ENCODE assay signal across 23 cellular contexts in the genomic region with DNA sequence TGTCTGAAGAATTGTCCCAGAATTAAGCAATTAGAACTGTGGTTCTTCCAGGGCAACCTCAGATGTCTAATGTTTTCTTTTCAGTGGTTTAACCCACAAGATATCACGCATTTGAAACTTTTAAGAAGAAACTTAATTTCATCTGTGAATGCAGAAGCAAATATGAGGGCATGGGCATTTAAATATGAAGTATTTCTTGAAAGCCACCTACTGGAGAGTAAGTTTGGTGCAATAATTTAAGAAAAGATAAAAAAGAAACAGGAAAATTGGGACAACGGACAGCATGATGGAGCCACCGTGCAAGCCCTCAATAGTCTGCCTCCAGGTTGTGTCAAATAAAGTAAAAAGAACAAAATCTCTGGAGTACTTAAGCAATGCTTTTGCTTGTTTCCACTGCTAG. TPM values are rescaled to one million over a fixed set of nuclear protein-coding genes. Genes with fewer than 3 reads are reported as not detected.
A peak's percentile ranks its signal among the peaks of the same experiment; 100 is the strongest.
DNase-seq lines count a peak whose midpoint lies in the region; ATAC-seq and TF ChIP-seq lines count a peak whose summit lies in the region.
"Had no signal": no experiment of that assay in that cellular context is flagged by ENCODE, and none has a peak within 500 bp of the region (broad histone marks: within the 10 kb centered on the region; RNA-seq: fewer than 3 reads in every experiment).

No MANE protein-coding gene starts in this region.

- H3K9me3 ChIP-seq in IMR-90 (ENCODE audit: control insufficient read depth, insufficient read depth, low read length): 0 out of 2 replicates have a peak, but pooled peaks cover 2% of the 10 kb centered on the region
- no peaks in the 10 kb centered on the region for H3K9me3 ChIP-seq in neural progenitor cell (ENCODE audit: low read depth)
- no peaks in the 10 kb centered on the region for H3K9me3 ChIP-seq in right lobe of liver
- H3K9me3 ChIP-seq: lower lobe of right lung, SJCRH30, tibial artery had no signal

- H3K79me2 ChIP-seq in neural progenitor cell (ENCODE audit: low read depth): no peaks in the 10 kb centered on the region

- no peaks in the 10 kb centered on the region for H3K36me3 Mint-ChIP-seq in CD14-positive monocyte
- H3K36me3 Mint-ChIP-seq in neural progenitor cell: no peaks in the 10 kb centered on the region
- H3K36me3 Mint-ChIP-seq: activated CD8-positive, alpha-beta memory T cell treated with anti-CD3 and anti-CD28 coated beads, Interleukin-2, amount 10 ng/mL, durations not matched to agents 7 days and 5 days; CD8-positive, alpha-beta T cell; immature natural killer cell; naive B cell had no signal

- H3K9me3 Mint-ChIP-seq in CD14-positive monocyte: peaks cover 0 to 1% (median 0%) of the 10 kb centered on the region in 7 donors
- H3K9me3 Mint-ChIP-seq in neural progenitor cell: no peaks in the 10 kb centered on the region
- H3K9me3 Mint-ChIP-seq: CD8-positive, alpha-beta T cell; immature natural killer cell; naive B cell had no signal

- no TSS peak for BruUV-seq in IMR-90 (replicated peaks; lab: Mats Ljungman, UMichigan)

- H3K4me1 Mint-ChIP-seq in CD14-positive monocyte: no peaks in the 10 kb centered on the region
- H3K4me1 Mint-ChIP-seq in neural progenitor cell: peaks cover 8% of the 10 kb centered on the region
- H3K4me1 Mint-ChIP-seq: activated CD8-positive, alpha-beta memory T cell treated with anti-CD3 and anti-CD28 coated beads, Interleukin-2, amount 10 ng/mL, durations not matched to agents 7 days and 5 days; immature natural killer cell; naive B cell had no signal

- no peak overlapping the region for H3K27ac Mint-ChIP-seq in CD14-positive monocyte
- no peak overlapping the region for H3K27ac Mint-ChIP-seq in neural progenitor cell
- H3K27ac Mint-ChIP-seq: activated CD8-positive, alpha-beta memory T cell treated with anti-CD3 and anti-CD28 coated beads, Interleukin-2, amount 10 ng/mL, durations not matched to agents 7 days and 5 days; CD8-positive, alpha-beta T cell; immature natural killer cell had no signal

- no peak overlapping the region for H2BK5ac ChIP-seq in IMR-90 (ENCODE audit: low read depth, low read length, poor library complexity, severe bottlenecking)

- no peak for TF ChIP-seq RAD21 in IMR-90 (IDR thresholded peaks at IDR 0.05; ENCODE audit: low read length)

- H2AFZ ChIP-seq in IMR-90 (replicated peaks; ENCODE audit: low read length, poor library complexity) (no peak overlapping the region), neural progenitor cell (replicated peaks) (no peak overlapping the region)

- 85% methylated on average over 2 of the region's 3 CpGs; no CpG with 5 or more reads in 1 of the 2 experiments for WGBS in IMR-90 (ENCODE audit: extremely low coverage in 2 of 2, insufficient read length in 1 of 2), 2 experiments
- WGBS in right lobe of liver (ENCODE audit: insufficient coverage, low coverage, low lambda C conversion rate, missing lambda C conversion rate): 75% methylated on average over 3 of the region's 3 CpGs

- TF ChIP-seq POLR2A in IMR-90 (IDR thresholded peaks at IDR 0.05; ENCODE audit: low read depth, low read length) (no peak), right lobe of liver (IDR thresholded peaks at IDR 0.05) (no peak)

- no peak overlapping the region for H3K14ac ChIP-seq in IMR-90 (replicated peaks; ENCODE audit: low read depth, low read length)

- no peak overlapping the region for H4K8ac ChIP-seq in IMR-90 (ENCODE audit: low read depth in 2 of 2, low read length in 2 of 2)

- H3K4ac ChIP-seq in IMR-90 (ENCODE audit: low read depth, low read length): no peak overlapping the region

- POLR2A ChIA-PET in IMR-90 (lab: Charles Lee; ENCODE audit: unreplicated experiment): interaction anchor here (0.9 kb wide), 1 partner anchor 15 kb away, joined by 4 read pairs; no protein-coding TSS in a partner anchor

- peak; percentile 55; the same call in 1 of the 2 replicates for ATAC-seq in IMR-90 (ENCODE audit: low read depth)
- no peak for ATAC-seq in GM19023 (IDR thresholded peaks at IDR 0.05; ENCODE audit: unreplicated experiment)
- no peak for ATAC-seq in right lobe of liver
- ATAC-seq in GM21515 (IDR thresholded peaks at IDR 0.05; ENCODE audit: unreplicated experiment): no peak
- ATAC-seq: activated CD8-positive, alpha-beta memory T cell treated with anti-CD3 and anti-CD28 coated beads, Interleukin-2, amount 10 ng/mL, durations not matched to agents 7 days and 5 days; CD8-positive, alpha-beta T cell; lower lobe of right lung had no signal

- H3K4me2 ChIP-seq in IMR-90 (ENCODE audit: low read depth, low read length): no peak overlapping the region
- H3K4me2 ChIP-seq in neural progenitor cell: no peak overlapping the region

- no peak overlapping the region for H2BK20ac ChIP-seq in IMR-90 (ENCODE audit: low read depth, low read length)

- CTCF ChIA-PET in IMR-90 (lab: Yijun Ruan, JAX): interaction anchor here (0.6 to 0.7 kb wide), 2 partner anchors 337 to 785 kb away, joined by 3 to 5 read pairs; no protein-coding TSS in a partner anchor

- no peak overlapping the region for H2AK5ac ChIP-seq in IMR-90 (ENCODE audit: low read depth, low read length)

- no peak overlapping the region for H3K18ac ChIP-seq in IMR-90 (ENCODE audit: low read depth, low read length)

- no peaks in the 10 kb centered on the region for H3K36me3 ChIP-seq in IMR-90 (ENCODE audit: control insufficient read depth, insufficient read depth, low read length)
- H3K36me3 ChIP-seq in brain microvascular endothelial cell (replicated peaks): no peaks in the 10 kb centered on the region
- no peaks in the 10 kb centered on the region for H3K36me3 ChIP-seq in neural progenitor cell
- H3K36me3 ChIP-seq in right lobe of liver: no peaks in the 10 kb centered on the region
- H3K36me3 ChIP-seq: lower lobe of right lung, SJCRH30, tibial artery had no signal

- H3K4me1 ChIP-seq in IMR-90 (ENCODE audit: control insufficient read depth, insufficient read depth, low read length) (no peaks in the 10 kb centered on the region), neural progenitor cell (no peaks in the 10 kb centered on the region), right lobe of liver (no peaks in the 10 kb centered on the region)
- H3K4me1 ChIP-seq: lower lobe of right lung, SJCRH30, tibial artery had no signal

- in situ Hi-C loops in IMR-90 (cut with MboI; ENCODE audit: low sequenced_read_pairs) (no loop called here), brain microvascular endothelial cell (cut with HindIII; ENCODE audit: low pct_ligation_motif_present, low sequenced_read_pairs) (no loop called here)

- DNase-seq in CD14-positive monocyte (ENCODE audit: low spot score) (no peak), IMR-90 (no peak), brain microvascular endothelial cell (no peak), neural progenitor cell (ENCODE audit: low spot score) (no peak), right lobe of liver (no peak)
- DNase-seq: activated CD4-positive, alpha-beta T cell treated with anti-CD3 and anti-CD28 coated beads for 1 hour; activated CD8-positive, alpha-beta memory T cell treated with anti-CD3 and anti-CD28 coated beads, Interleukin-2, amount 10 ng/mL, durations not matched to agents 7 days and 5 days; activated effector memory CD4-positive, alpha-beta T cell treated with Interleukin-2 at 50 U/mL for 16 hours; amniotic stem cell; CD8-positive, alpha-beta T cell; immature natural killer cell; lower lobe of right lung; naive B cell; NCI-H187 treated with DMSO at 0.1 percent for 48 hours; SJCRH30; stimulated activated CD4-positive, alpha-beta T cell treated with anti-CD3 and anti-CD28 coated beads, Interleukin-15, amount 100 ng/mL, for 24 hours; stimulated activated naive CD4-positive, alpha-beta T cell; tibial artery had no signal

- H3K56ac ChIP-seq in IMR-90 (ENCODE audit: extremely low read depth, insufficient read depth, low read length): no peak overlapping the region

- no peak overlapping the region for H2BK120ac ChIP-seq in IMR-90 (ENCODE audit: low read depth, low read length)

- TF ChIP-seq CTCF in CD14-positive monocyte (IDR thresholded peaks at IDR 0.05) (peak; percentile 13), IMR-90 (conservative IDR thresholded peaks at IDR 0.05; ENCODE audit: low read depth, low read length) (peak; percentile 24; the same call in 1 of the 2 replicates), brain microvascular endothelial cell (IDR thresholded peaks at IDR 0.05; ENCODE audit: low read depth, low read length, missing control alignments) (peak; percentile 21), neural progenitor cell (IDR thresholded peaks at IDR 0.05) (peak; percentile 8), right lobe of liver (IDR thresholded peaks at IDR 0.05) (peak in 2 of 4 donors; percentile 2 to 5)

- H3K4me3 Mint-ChIP-seq in CD14-positive monocyte (no peak overlapping the region), neural progenitor cell (no peak overlapping the region)
- H3K4me3 Mint-ChIP-seq: activated CD8-positive, alpha-beta memory T cell treated with anti-CD3 and anti-CD28 coated beads, Interleukin-2, amount 10 ng/mL, durations not matched to agents 7 days and 5 days; CD8-positive, alpha-beta T cell; immature natural killer cell; naive B cell had no signal

- H3K27me3 ChIP-seq in IMR-90 (ENCODE audit: control insufficient read depth, insufficient read depth, low read length) (peaks cover 9% of the 10 kb centered on the region), brain microvascular endothelial cell (replicated peaks) (no peaks in the 10 kb centered on the region), neural progenitor cell (peaks cover 15% of the 10 kb centered on the region), right lobe of liver (no peaks in the 10 kb centered on the region)
- H3K27me3 ChIP-seq: tibial artery had no signal

- H3K4me3 ChIP-seq in IMR-90 (ENCODE audit: insufficient read depth, low read depth, low read length) (no peak overlapping the region), brain microvascular endothelial cell (ENCODE audit: low read depth, low read length) (no peak overlapping the region), neural progenitor cell (no peak overlapping the region), right lobe of liver (no peak overlapping the region)
- H3K4me3 ChIP-seq: lower lobe of right lung, SJCRH30, tibial artery had no signal

- H3F3A ChIP-seq in neural progenitor cell (ENCODE audit: low read depth): no peaks in the 10 kb centered on the region

- H3K27ac ChIP-seq in IMR-90 (ENCODE audit: insufficient read depth, low read length) (no peak overlapping the region), brain microvascular endothelial cell (no peak overlapping the region), neural progenitor cell (no peak overlapping the region), right lobe of liver (no peak overlapping the region)
- H3K27ac ChIP-seq: lower lobe of right lung, SJCRH30, tibial artery had no signal

- dilution Hi-C loops in IMR-90 (cut with HindIII; ENCODE audit: low sequenced_read_pairs, unreplicated experiment): no loop called here

- H3K23ac ChIP-seq in IMR-90 (ENCODE audit: low read depth, low read length): no peak overlapping the region

- H3K79me1 ChIP-seq in IMR-90 (ENCODE audit: low read depth in 1 of 2, low read length in 2 of 2): no peaks in the 10 kb centered on the region

- H2BK15ac ChIP-seq in IMR-90 (ENCODE audit: low read depth, low read length): no peak overlapping the region

- no peak overlapping the region for H4K5ac ChIP-seq in IMR-90 (ENCODE audit: low read depth, low read length)

- no peaks in the 10 kb centered on the region for H4K20me1 ChIP-seq in IMR-90 (ENCODE audit: insufficient read depth, low read length)
- no peaks in the 10 kb centered on the region for H4K20me1 ChIP-seq in neural progenitor cell (ENCODE audit: low read depth)

- no peak overlapping the region for H4K91ac ChIP-seq in IMR-90 (ENCODE audit: insufficient read depth, low read depth, low read length)

- no peak overlapping the region for H2AK9ac ChIP-seq in IMR-90 (replicated peaks; ENCODE audit: low read depth, low read length, poor library complexity)

- H3K9me1 ChIP-seq in IMR-90 (ENCODE audit: insufficient read depth, low read length): no peaks in the 10 kb centered on the region

- H3K9ac ChIP-seq in IMR-90 (ENCODE audit: low read depth, low read length): no peak overlapping the region
- no peak overlapping the region for H3K9ac ChIP-seq in neural progenitor cell

- intact Hi-C loops in CD14-positive monocyte (cut with micrococcal nuclease): no loop called here
- intact Hi-C loops in IMR-90 (cut with micrococcal nuclease): no loop called here
- intact Hi-C loops in right lobe of liver (cut with DNase I): no loop called here

- H3K27me3 Mint-ChIP-seq in CD14-positive monocyte (ENCODE audit: low read depth in 3 of 3): peaks cover 0 to 5% (median 2%) of the 10 kb centered on the region in 3 donors
- H3K27me3 Mint-ChIP-seq in neural progenitor cell (ENCODE audit: insufficient read depth, low read depth): peaks cover 2% of the 10 kb centered on the region

RNA-seq across cellular contexts. Expression of a gene that starts 1.2 kb away (rescaled TPM):
- polyA plus RNA-seq in CD14-positive monocyte (not detected), IMR-90 (2012; rRNA removed) (0.09 TPM in 1 of 2 replicates, not detected in the other)
- total RNA-seq in IMR-90 (2012; rRNA removed) (not detected in 2 replicates), neural progenitor cell (ENCODE audit: low replicate concordance) (0.15 TPM in 1 of 2 replicates, not detected in the other), right lobe of liver (not detected)
- not detected in 2 replicates for polyA plus RNA-seq in IMR-90 (2012; cell fraction: cytosol; rRNA removed)
- not detected in 2 replicates for polyA plus RNA-seq in IMR-90 (2012; cell fraction: nucleus; rRNA removed; ENCODE audit: low replicate concordance)
- total RNA-seq: CD8-positive, alpha-beta T cell; endothelial cell of umbilical vein; NCI-H460; SJCRH30 had no signal
- polyA plus RNA-seq: endothelial cell of umbilical vein, immature natural killer cell had no signal

RNA-seq across cellular contexts. Expression of a gene that starts 51.6 kb away (rescaled TPM):
- not detected for polyA plus RNA-seq in CD14-positive monocyte
- total RNA-seq in IMR-90 (2012; rRNA removed): not detected in 2 replicates
- not detected in 2 replicates for polyA plus RNA-seq in IMR-90 (2012; rRNA removed)
- polyA plus RNA-seq in IMR-90 (2012; cell fraction: cytosol; rRNA removed): not detected in 2 replicates
- not detected in 2 replicates for polyA plus RNA-seq in IMR-90 (2012; cell fraction: nucleus; rRNA removed; ENCODE audit: low replicate concordance)
- 5.6 and 8.8 TPM in 2 replicates for total RNA-seq in neural progenitor cell (ENCODE audit: low replicate concordance)
- 10 to 100 TPM; 14.7 to 62.1 (median 30.3) TPM for total RNA-seq in right lobe of liver
- total RNA-seq: activated CD8-positive, alpha-beta memory T cell treated with anti-CD3 and anti-CD28 coated beads, Interleukin-2, amount 10 ng/mL, durations not matched to agents 7 days and 5 days; CD8-positive, alpha-beta T cell; endothelial cell of umbilical vein; LHCN-M2; lower lobe of right lung; NCI-H460 had no signal
- polyA plus RNA-seq: endothelial cell of umbilical vein, immature natural killer cell had no signal
